Comparison of ENCODE assay signal across 8 cellular contexts in the genomic region with DNA sequence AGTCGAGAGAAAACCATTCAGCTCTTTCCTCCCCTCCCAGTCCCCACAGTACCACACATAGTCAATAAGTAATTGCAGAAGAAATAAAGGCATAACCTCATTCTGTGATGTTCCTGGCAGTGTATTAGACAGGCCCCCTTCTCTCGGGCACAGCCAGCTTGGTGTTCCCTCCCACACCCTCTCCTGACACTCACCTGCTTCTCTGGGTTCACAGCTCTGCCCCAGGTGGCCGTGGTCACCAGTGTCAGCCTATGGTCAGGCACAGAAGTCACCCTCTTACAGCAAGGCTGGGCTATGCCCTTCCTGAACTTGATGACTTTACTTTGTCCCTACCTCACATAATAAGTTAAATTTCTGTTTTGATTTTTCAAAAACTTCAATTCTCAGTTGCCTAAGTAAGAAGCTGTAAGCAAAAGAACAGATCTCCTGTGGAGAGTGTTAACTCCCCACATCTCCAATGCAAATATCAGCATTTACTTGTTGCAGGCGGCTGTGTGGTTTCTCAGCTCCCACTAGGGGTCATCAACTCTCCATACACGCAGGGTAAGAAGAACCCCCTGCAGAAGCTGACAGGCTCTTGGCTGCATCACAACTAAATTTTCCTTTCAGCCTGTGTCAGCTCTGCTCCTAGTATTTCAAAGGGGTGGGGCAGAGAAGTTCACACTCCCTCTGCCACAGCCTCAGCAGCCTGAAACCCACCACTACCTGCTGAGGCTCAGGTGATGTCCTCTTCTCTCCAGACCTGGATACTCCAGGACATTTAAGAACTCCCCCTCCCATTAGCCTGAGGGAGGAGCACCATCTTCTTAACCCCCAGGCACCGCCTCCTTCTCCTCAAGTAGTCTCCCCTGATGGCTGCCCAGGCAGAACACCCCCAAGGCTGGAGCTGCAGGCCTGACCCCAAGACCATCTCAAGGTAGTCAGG.
A peak's percentile ranks its signal among the peaks of the same experiment; 100 is the strongest.
DNase-seq lines count a peak whose midpoint lies in the region; ATAC-seq and TF ChIP-seq lines count a peak whose summit lies in the region.
"Not testable (repeated sequence)": the region's sequence is repeated elsewhere in the genome, so short reads cannot be mapped to it uniquely, and the experiment has no call there.

No MANE protein-coding gene starts in this region.

- H3K9me3 ChIP-seq in BE2C, result not testable (repeated sequence)

- H3K27me3 ChIP-seq in BE2C, result not testable (repeated sequence)

- TF ChIP-seq CTCF in BE2C (IDR thresholded peaks at IDR 0.05; ENCODE audit: low read depth, low read length), result peak; percentile 44

- H3K36me3 ChIP-seq in BE2C, result not testable (repeated sequence)

- peak; percentile 59 for ATAC-seq in GM18498 (IDR thresholded peaks at IDR 0.05; ENCODE audit: unreplicated experiment)
- ATAC-seq in SK-N-SH treated with all-trans-retinoic acid at 6 μM for 48 hours, result peak; percentile 72

- H3K4me3 ChIP-seq in BE2C (ENCODE audit: low read depth, low read length), result not testable (repeated sequence)

- DNase-seq in BE2C, result not testable (repeated sequence)
- DNase-seq in LHCN-M2 (ENCODE audit: low read depth) (peak; percentile 5), NCI-H524 (lab: John Stamatoyannopoulos, UW) (peak; percentile 14 to 61), dermis blood vessel endothelial cell (peak; percentile 20), islet precursor cell (peak; percentile 83), retina (peak; percentile 39)

- H3K4me1 ChIP-seq in BE2C, result not testable (repeated sequence)
